ENCODE assay signal across 11 cellular contexts in genomic region chr16:1060416-1061340, GRCh38. TPM values are rescaled to one million over a fixed set of nuclear protein-coding genes. Genes with fewer than 3 reads are reported as not detected.
"Had no signal": no experiment of that assay in that cellular context is flagged by ENCODE, and none has a peak within 500 bp of the region (broad histone marks: within the 10 kb centered on the region; RNA-seq: fewer than 3 reads in every experiment).

No MANE protein-coding gene starts in this region.

- ATAC-seq: GM23338, HCT116, HepG2 had no signal

- DNase-seq: H9, HFFc6, KBM-7 had no signal

- H3K27ac ChIP-seq: HL-60, KMS-11 had no signal

- H3K9ac ChIP-seq: KMS-11 had no signal

- H3K4me3 ChIP-seq: GM23338 had no signal

- H3K4me2 ChIP-seq: GM23338, KMS-11 had no signal

- H2AFZ ChIP-seq: GM23338 had no signal

RNA-seq across cellular contexts. Expression of gene SSTR5, which starts 11.9 kb away (rescaled TPM):
- total RNA-seq: HFFc6, HT1080 had no signal
- polyA plus RNA-seq: IgD-negative memory B cell had no signal

RNA-seq across cellular contexts. Expression of gene C1QTNF8, which starts 35.4 kb away (rescaled TPM):
- total RNA-seq: GM23338, H1, H9, HFFc6, HT1080 had no signal
- polyA plus RNA-seq: GM23338, H1, HepG2, IgD-negative memory B cell had no signal
